Comparison of ENCODE assay signal across 18 cellular contexts in the genomic region with DNA sequence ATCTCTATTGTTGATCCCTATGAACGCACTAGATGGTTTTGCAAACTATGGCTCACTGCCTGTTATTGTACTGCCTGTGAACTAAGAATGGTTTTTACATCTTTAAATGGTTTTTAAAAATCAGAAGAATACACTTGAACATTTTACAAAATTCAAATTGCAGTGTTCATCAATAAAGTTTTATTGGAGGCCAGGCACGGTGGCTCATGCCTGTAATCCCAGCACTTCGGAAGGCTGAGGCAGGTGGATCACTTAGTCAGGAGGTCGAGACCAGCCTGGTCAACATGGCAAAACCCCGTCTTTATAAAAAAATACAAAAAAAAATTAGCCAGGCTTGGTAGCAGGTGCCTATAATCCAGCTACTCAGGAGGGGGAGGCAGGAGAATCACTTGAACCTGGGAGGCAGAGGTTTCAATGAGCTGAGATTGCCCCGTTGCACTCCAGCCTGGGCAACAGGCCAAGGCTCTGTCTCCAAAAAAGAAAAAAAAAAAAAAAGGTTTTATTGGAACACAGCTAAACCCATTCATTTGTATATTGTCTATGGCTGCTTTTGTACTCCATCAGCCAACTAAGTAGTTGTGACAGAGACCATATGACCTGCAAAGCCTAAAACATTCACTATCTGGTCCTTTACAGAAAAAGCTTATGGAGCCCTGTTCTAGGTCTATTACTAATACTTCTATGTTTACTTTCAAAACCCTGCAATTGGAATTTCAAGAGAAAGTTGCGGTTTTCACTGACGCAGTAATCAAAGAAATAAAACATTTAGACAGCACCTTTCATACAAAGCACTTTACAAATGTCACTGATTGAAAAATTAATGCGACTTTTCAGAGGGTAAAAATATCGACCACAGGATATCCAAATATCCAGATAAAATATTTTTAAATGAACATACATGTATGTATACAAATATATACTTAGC. TPM values are rescaled to one million over a fixed set of nuclear protein-coding genes. Genes with fewer than 3 reads are reported as not detected.
A peak's percentile ranks its signal among the peaks of the same experiment; 100 is the strongest.
DNase-seq lines count a peak whose midpoint lies in the region; ATAC-seq lines count a peak whose summit lies in the region.
"Had no signal": no experiment of that assay in that cellular context is flagged by ENCODE, and none has a peak within 500 bp of the region (broad histone marks: within the 10 kb centered on the region; RNA-seq: fewer than 3 reads in every experiment).

No MANE protein-coding gene starts in this region.

- CTCF ChIA-PET in activated naive CD4-positive, alpha-beta T cell treated with anti-CD3 and anti-CD28 coated beads for 36 hours (lab: Charles Lee): interaction anchor here (0.6 to 1.0 kb wide), 6 partner anchors 19 to 222 kb away, joined by 3 to 6 read pairs (median 4); no protein-coding TSS in a partner anchor

- H3K4me3 Mint-ChIP-seq in activated naive CD4-positive, alpha-beta T cell treated with anti-CD3 and anti-CD28 coated beads for 36 hours: no peak overlapping the region
- H3K4me3 Mint-ChIP-seq in activated naive CD8-positive, alpha-beta T cell: peak overlapping the region; percentile 45
- no peak overlapping the region for H3K4me3 Mint-ChIP-seq in stimulated activated memory B cell treated with anti-CD40 and anti-IgM and Interleukin-4, amounts not matched to agents 10 μg/mL and 1 μg/mL and 100 μg/mL, for 72 hours
- H3K4me3 Mint-ChIP-seq: nephron progenitor cell had no signal

- no peak for ATAC-seq in activated naive CD4-positive, alpha-beta T cell treated with anti-CD3 and anti-CD28 coated beads, Interleukin-2, amount 50 U/mL, for 72 hours
- ATAC-seq in stimulated activated memory B cell treated with anti-CD40 and anti-IgM and Interleukin-4, amounts not matched to agents 10 μg/mL and 1 μg/mL and 100 μg/mL, for 72 hours: no peak
- ATAC-seq in esophagus mucosa (no peak), HG02938 (IDR thresholded peaks at IDR 0.05; ENCODE audit: unreplicated experiment) (no peak)
- ATAC-seq: HepG2, upper lobe of right lung had no signal

- H3K9me3 Mint-ChIP-seq in activated naive CD4-positive, alpha-beta T cell treated with anti-CD3 and anti-CD28 coated beads for 36 hours: no peaks in the 10 kb centered on the region
- peaks cover 0 to 4% of the 10 kb centered on the region in 2 donors for H3K9me3 Mint-ChIP-seq in activated naive CD4-positive, alpha-beta T cell treated with anti-CD3 and anti-CD28 coated beads, Interleukin-2, amount 50 U/mL, for 72 hours
- no peaks in the 10 kb centered on the region for H3K9me3 Mint-ChIP-seq in activated naive CD8-positive, alpha-beta T cell (ENCODE audit: low read depth)
- H3K9me3 Mint-ChIP-seq in stimulated activated memory B cell treated with anti-CD40 and anti-IgM and Interleukin-4, amounts not matched to agents 10 μg/mL and 1 μg/mL and 100 μg/mL, for 72 hours: no peaks in the 10 kb centered on the region
- H3K9me3 Mint-ChIP-seq: nephron progenitor cell had no signal

- peak overlapping the region; percentile 15 for H3K27ac Mint-ChIP-seq in activated naive CD4-positive, alpha-beta T cell treated with anti-CD3 and anti-CD28 coated beads for 36 hours
- no peak overlapping the region for H3K27ac Mint-ChIP-seq in activated naive CD4-positive, alpha-beta T cell treated with anti-CD3 and anti-CD28 coated beads, Interleukin-2, amount 50 U/mL, for 72 hours
- peak overlapping the region; percentile 94 for H3K27ac Mint-ChIP-seq in activated naive CD8-positive, alpha-beta T cell
- peak overlapping the region; percentile 80 for H3K27ac Mint-ChIP-seq in stimulated activated memory B cell treated with anti-CD40 and anti-IgM and Interleukin-4, amounts not matched to agents 10 μg/mL and 1 μg/mL and 100 μg/mL, for 72 hours
- H3K27ac Mint-ChIP-seq: nephron progenitor cell had no signal

- H3K27me3 Mint-ChIP-seq in activated naive CD4-positive, alpha-beta T cell treated with anti-CD3 and anti-CD28 coated beads for 36 hours (ENCODE audit: low read depth): no peaks in the 10 kb centered on the region
- H3K27me3 Mint-ChIP-seq in activated naive CD8-positive, alpha-beta T cell: no peaks in the 10 kb centered on the region
- H3K27me3 Mint-ChIP-seq in stimulated activated memory B cell treated with anti-CD40 and anti-IgM and Interleukin-4, amounts not matched to agents 10 μg/mL and 1 μg/mL and 100 μg/mL, for 72 hours: no peaks in the 10 kb centered on the region

- no peak for DNase-seq in activated naive CD4-positive, alpha-beta T cell treated with anti-CD3 and anti-CD28 coated beads for 36 hours
- no peak for DNase-seq in activated naive CD4-positive, alpha-beta T cell treated with anti-CD3 and anti-CD28 coated beads, Interleukin-2, amount 50 U/mL, for 72 hours (ENCODE audit: low spot score in 2 of 2)
- DNase-seq in NCI-H2029 (lab: John Stamatoyannopoulos, UW) (peak; percentile 38), NK-92 (lab: John Stamatoyannopoulos, UW; ENCODE audit: unreplicated experiment) (no peak)
- DNase-seq: colonic mucosa; erythroblast; hippocampal formation; NCI-H146; nephron progenitor cell; stimulated activated CD4-positive, alpha-beta T cell treated with anti-CD3 and anti-CD28 coated beads, Interleukin-2, amount 100 ng/mL, for 48 hours; upper lobe of right lung had no signal

- H3K4me1 Mint-ChIP-seq in activated naive CD4-positive, alpha-beta T cell treated with anti-CD3 and anti-CD28 coated beads for 36 hours (ENCODE audit: low read depth): peaks cover 69% of the 10 kb centered on the region
- H3K4me1 Mint-ChIP-seq in activated naive CD8-positive, alpha-beta T cell (ENCODE audit: low read depth): peaks cover 83% of the 10 kb centered on the region
- peaks cover 87% of the 10 kb centered on the region for H3K4me1 Mint-ChIP-seq in stimulated activated memory B cell treated with anti-CD40 and anti-IgM and Interleukin-4, amounts not matched to agents 10 μg/mL and 1 μg/mL and 100 μg/mL, for 72 hours

- intact Hi-C loops in activated naive CD4-positive, alpha-beta T cell treated with anti-CD3 and anti-CD28 coated beads for 36 hours (cut with micrococcal nuclease): no loop called here

- peaks cover 18% of the 10 kb centered on the region for H3K36me3 Mint-ChIP-seq in activated naive CD4-positive, alpha-beta T cell treated with anti-CD3 and anti-CD28 coated beads for 36 hours (ENCODE audit: low read depth)
- peaks cover 13 to 19% of the 10 kb centered on the region in 2 donors for H3K36me3 Mint-ChIP-seq in activated naive CD4-positive, alpha-beta T cell treated with anti-CD3 and anti-CD28 coated beads, Interleukin-2, amount 50 U/mL, for 72 hours
- peaks cover 20% of the 10 kb centered on the region for H3K36me3 Mint-ChIP-seq in activated naive CD8-positive, alpha-beta T cell
- H3K36me3 Mint-ChIP-seq in stimulated activated memory B cell treated with anti-CD40 and anti-IgM and Interleukin-4, amounts not matched to agents 10 μg/mL and 1 μg/mL and 100 μg/mL, for 72 hours: peaks cover 28% of the 10 kb centered on the region

RNA-seq across cellular contexts. Expression of gene IKZF3, which starts 18.8 kb away (rescaled TPM):
- total RNA-seq in activated naive CD4-positive, alpha-beta T cell treated with anti-CD3 and anti-CD28 coated beads for 36 hours: 10 to 100 TPM; 34.2 to 36.1 TPM
- 10 to 100 TPM; 37.6 to 60.8 TPM for total RNA-seq in activated naive CD4-positive, alpha-beta T cell treated with anti-CD3 and anti-CD28 coated beads, Interleukin-2, amount 50 U/mL, for 72 hours
- total RNA-seq in esophagus mucosa: 1.1 TPM
- total RNA-seq: HepG2 had no signal

RNA-seq across cellular contexts. Expression of gene ZPBP2, which starts 22.7 kb away (rescaled TPM):
- total RNA-seq in activated naive CD4-positive, alpha-beta T cell treated with anti-CD3 and anti-CD28 coated beads for 36 hours: not detected
- not detected for total RNA-seq in activated naive CD4-positive, alpha-beta T cell treated with anti-CD3 and anti-CD28 coated beads, Interleukin-2, amount 50 U/mL, for 72 hours
- not detected for total RNA-seq in esophagus mucosa
- total RNA-seq: colonic mucosa, HepG2, liver, right atrium auricular region, upper lobe of right lung had no signal

Comparison
In these comparisons a context has a peak if more than half of its experiments do, and no peak if none do; other contexts are left out.
1. H3K27ac Mint-ChIP-seq: peak in activated naive CD4-positive, alpha-beta T cell treated with anti-CD3 and anti-CD28 coated beads for 36 hours (single experiment), activated naive CD8-positive, alpha-beta T cell (single experiment) and stimulated activated memory B cell treated with anti-CD40 and anti-IgM and Interleukin-4, amounts not matched to agents 10 μg/mL and 1 μg/mL and 100 μg/mL, for 72 hours (single experiment); none in activated naive CD4-positive, alpha-beta T cell treated with anti-CD3 and anti-CD28 coated beads, Interleukin-2, amount 50 U/mL, for 72 hours (0 of 2).
2. RNA of gene IKZF3, which starts 18.8 kb away (total RNA-seq): 37.6 to 60.8 TPM in activated naive CD4-positive, alpha-beta T cell treated with anti-CD3 and anti-CD28 coated beads, Interleukin-2, amount 50 U/mL, for 72 hours and 34.2 to 36.1 TPM in activated naive CD4-positive, alpha-beta T cell treated with anti-CD3 and anti-CD28 coated beads for 36 hours; 1.1 TPM in esophagus mucosa (single experiment); every median in the first group is over 10 times any median in the second.